14 cellular contexts compared by ENCODE assay signal in genomic region chr18:7958897-7959146, GRCh38.
DNase-seq lines count a peak whose midpoint lies in the region; ATAC-seq and TF ChIP-seq lines count a peak whose summit lies in the region.
"Had no signal": no experiment of that assay in that cellular context is flagged by ENCODE, and none has a peak within 500 bp of the region (broad histone marks: within the 10 kb centered on the region; RNA-seq: fewer than 3 reads in every experiment).

No MANE protein-coding gene starts in this region.

- no peaks in the 10 kb centered on the region for H3K9me3 ChIP-seq in RWPE2 (ENCODE audit: severe bottlenecking)
- no peaks in the 10 kb centered on the region for H3K9me3 ChIP-seq in endocrine pancreas (ENCODE audit: control insufficient read depth, low read length)
- H3K9me3 ChIP-seq: stomach had no signal

- H3K79me2 ChIP-seq in ACC112 (ENCODE audit: control insufficient read depth, insufficient read depth, low read length, unreplicated experiment), result peaks cover 12% of the 10 kb centered on the region

- peak overlapping the region; percentile 89 for H3K27ac ChIP-seq in ACC112 (ENCODE audit: low read depth, low read length)
- peak overlapping the region; percentile 44 for H3K27ac ChIP-seq in RWPE2 (ENCODE audit: poor library complexity, severe bottlenecking)

- H3K27ac Mint-ChIP-seq in Calu3 (ENCODE audit: unreplicated experiment), result peak overlapping the region; percentile 68
- H3K27ac Mint-ChIP-seq: activated naive CD8-positive, alpha-beta T cell had no signal

- DNase-seq in Calu3 (no peak), RWPE2 (ENCODE audit: low spot score) (no peak), kidney glomerular epithelial cell (lab: John Stamatoyannopoulos, UW) (no peak), COR-L47 (lab: John Stamatoyannopoulos, UW) (no peak), GM13976 (ENCODE audit: low spot score) (no peak)
- DNase-seq: cerebellar nuclear complex, hypothalamus, left ventricle myocardium superior, stomach had no signal

- peak overlapping the region; percentile 51 for H3K4me3 Mint-ChIP-seq in Calu3 (ENCODE audit: low read depth, unreplicated experiment)
- H3K4me3 Mint-ChIP-seq: activated naive CD8-positive, alpha-beta T cell had no signal

- CTCF ChIA-PET in Calu3 (lab: Charles Lee), result interaction anchor here (1.1 kb wide), 1 partner anchor 169 kb away, joined by 4 read pairs; no protein-coding TSS in a partner anchor

- H3K4me3 ChIP-seq in ACC112 (ENCODE audit: low read depth, low read length), result peak overlapping the region; percentile 65
- no peak overlapping the region for H3K4me3 ChIP-seq in RWPE2 (ENCODE audit: severe bottlenecking)
- H3K4me3 ChIP-seq in endocrine pancreas (ENCODE audit: control insufficient read depth, insufficient read depth, low read length), result peak overlapping the region; percentile 77
- H3K4me3 ChIP-seq: stomach had no signal

- intact Hi-C loops in Calu3 (cut with micrococcal nuclease; ENCODE audit: unreplicated experiment), result no loop called here

- H3K4me1 ChIP-seq in ACC112 (ENCODE audit: control insufficient read depth, insufficient read depth, low read length, unreplicated experiment), result peaks cover 44% of the 10 kb centered on the region
- peaks cover 9% of the 10 kb centered on the region for H3K4me1 ChIP-seq in RWPE2 (ENCODE audit: insufficient read depth, poor library complexity, severe bottlenecking)
- H3K4me1 ChIP-seq in endocrine pancreas (ENCODE audit: control insufficient read depth, insufficient read depth, low read length), result peaks cover 36% of the 10 kb centered on the region

- no peak for TF ChIP-seq CTCF in Calu3 (IDR thresholded peaks at IDR 0.05; ENCODE audit: unreplicated experiment)
- no peak for TF ChIP-seq CTCF in RWPE2 (IDR thresholded peaks at IDR 0.05; ENCODE audit: poor library complexity, severe bottlenecking)
- TF ChIP-seq CTCF in GM13976 (IDR thresholded peaks at IDR 0.05; ENCODE audit: borderline replicate concordance, control extremely low read depth, extremely low read depth, insufficient read depth, missing control alignments), result no peak

- no peaks in the 10 kb centered on the region for H3K27me3 ChIP-seq in ACC112 (ENCODE audit: insufficient read depth, low read length)
- no peaks in the 10 kb centered on the region for H3K27me3 ChIP-seq in RWPE2 (ENCODE audit: insufficient read depth, poor library complexity, severe bottlenecking)
- no peaks in the 10 kb centered on the region for H3K27me3 ChIP-seq in endocrine pancreas (ENCODE audit: control insufficient read depth, insufficient read depth, low read length)
- H3K27me3 ChIP-seq: stomach had no signal

- BruUV-seq in Calu3 (replicated peaks; lab: Mats Ljungman, UMichigan), result no TSS peak

- in situ Hi-C loops in GM13976 (cut with MboI; ENCODE audit: low sequenced_read_pairs, unreplicated experiment), result no loop called here

- peak overlapping the region; percentile 59 for H2AFZ ChIP-seq in ACC112 (ENCODE audit: low read length, unreplicated experiment)

- H3K9ac ChIP-seq in endocrine pancreas (ENCODE audit: control insufficient read depth, insufficient read depth, low read length), result peak overlapping the region; percentile 81

- no peaks in the 10 kb centered on the region for H3K9me3 Mint-ChIP-seq in Calu3 (ENCODE audit: low read depth, unreplicated experiment)

- H3K36me3 Mint-ChIP-seq in Calu3 (ENCODE audit: insufficient read depth, unreplicated experiment), result no peaks in the 10 kb centered on the region
- H3K36me3 Mint-ChIP-seq: activated naive CD8-positive, alpha-beta T cell had no signal

- H3K36me3 ChIP-seq in ACC112 (ENCODE audit: insufficient read depth, low read length) (no peaks in the 10 kb centered on the region), RWPE2 (ENCODE audit: low read depth) (no peaks in the 10 kb centered on the region), endocrine pancreas (ENCODE audit: control insufficient read depth, insufficient read depth, low read length) (no peaks in the 10 kb centered on the region)

- ATAC-seq in RWPE2 (ENCODE audit: low read depth) (no peak), GM18873 (IDR thresholded peaks at IDR 0.05; ENCODE audit: low FRiP score, unreplicated experiment) (no peak)
- ATAC-seq: esophagus mucosa, left ventricle myocardium superior had no signal

- peaks cover 40% of the 10 kb centered on the region for H3K4me1 Mint-ChIP-seq in Calu3 (ENCODE audit: low read depth, unreplicated experiment)

- no peaks in the 10 kb centered on the region for H3K27me3 Mint-ChIP-seq in Calu3 (ENCODE audit: unreplicated experiment)
- H3K27me3 Mint-ChIP-seq: activated naive CD8-positive, alpha-beta T cell had no signal
